15 cellular contexts compared by ENCODE assay signal in genomic region chr6:6771224-6771915, GRCh38.
"Had no signal": no experiment of that assay in that cellular context is flagged by ENCODE, and none has a peak within 500 bp of the region (broad histone marks: within the 10 kb centered on the region; RNA-seq: fewer than 3 reads in every experiment).

No MANE protein-coding gene starts in this region.

- H3K4me3 ChIP-seq: thyroid gland had no signal

- H3K79me2 ChIP-seq: parathyroid adenoma had no signal

- FAIRE-seq: urothelium cell line had no signal

- ATAC-seq: activated naive CD8-positive, alpha-beta T cell treated with anti-CD3 and anti-CD28 coated beads, Interleukin-2, amount 50 U/mL, for 24 hours; activated T-helper 17 cell treated with anti-CD3 and anti-CD28 coated beads, Interleukin-2, amount 50 U/mL, for 72 hours; left ventricle myocardium superior; naive thymus-derived CD8-positive, alpha-beta T cell; stimulated activated memory B cell treated with anti-CD40 and anti-IgM and Interleukin-4, amounts not matched to agents 10 μg/mL and 1 μg/mL and 100 μg/mL, for 72 hours had no signal

- H3K9me3 ChIP-seq: thyroid gland had no signal

- H3K9ac ChIP-seq: parathyroid adenoma had no signal

- H3K27me3 ChIP-seq: thyroid gland had no signal

- H3K36me3 ChIP-seq: thyroid gland had no signal

- DNase-seq: activated CD4-positive, alpha-beta T cell treated with anti-CD3 and anti-CD28 coated beads, Interleukin-2, amount 50 U/mL, for 1 hour; activated naive CD4-positive, alpha-beta T cell treated with Interleukin-2 at 50 U/mL for 16 hours; activated naive CD8-positive, alpha-beta T cell treated with anti-CD3 and anti-CD28 coated beads, Interleukin-2, amount 50 U/mL, for 24 hours; activated T-cell treated with anti-CD3 and anti-CD28 coated beads for 4 hours; aorta; glutamatergic neuron; hypothalamus; left ventricle myocardium superior; mesenchymal stem cell; naive thymus-derived CD8-positive, alpha-beta T cell; thyroid gland had no signal

- H3K27ac ChIP-seq: parathyroid adenoma, thyroid gland had no signal

- H2AFZ ChIP-seq: parathyroid adenoma had no signal

- H3K4me1 ChIP-seq: parathyroid adenoma had no signal
